ENCODE assay signal across 10 cellular contexts in genomic region chr2:217064234-217065103, GRCh38.
DNase-seq lines count a peak whose midpoint lies in the region; ATAC-seq and TF ChIP-seq lines count a peak whose summit lies in the region.
"Had no signal": no experiment of that assay in that cellular context is flagged by ENCODE, and none has a peak within 500 bp of the region (broad histone marks: within the 10 kb centered on the region; RNA-seq: fewer than 3 reads in every experiment).

No MANE protein-coding gene starts in this region.

- intact Hi-C loops in Calu3 (cut with micrococcal nuclease; ENCODE audit: unreplicated experiment) = no loop called here

- H3K79me2 ChIP-seq in H9 (ENCODE audit: insufficient read depth, low read length) = no peaks in the 10 kb centered on the region

- no peak overlapping the region for H2BK20ac ChIP-seq in H9 (ENCODE audit: low read depth, low read length, poor library complexity, severe bottlenecking)

- H3K36me3 Mint-ChIP-seq in H9 (ENCODE audit: insufficient read depth in 1 of 3, low read depth in 3 of 3) (no peaks in the 10 kb centered on the region), Calu3 (ENCODE audit: insufficient read depth, unreplicated experiment) (no peaks in the 10 kb centered on the region)

- no peak overlapping the region for H2BK5ac ChIP-seq in H9 (ENCODE audit: insufficient read length, low read length)

- H3K23ac ChIP-seq in H9 (ENCODE audit: insufficient read length, low read depth, low read length) = no peak overlapping the region

- no peaks in the 10 kb centered on the region for H3K23me2 ChIP-seq in H9 (ENCODE audit: insufficient read length, low read depth, low read length, poor library complexity, severe bottlenecking)

- no peak overlapping the region for H3T11ph ChIP-seq in H9 (ENCODE audit: low read length)

- H2BK120ac ChIP-seq in H9 (ENCODE audit: low read depth, low read length, poor library complexity, severe bottlenecking) = peak overlapping the region; percentile 29

- H3K14ac ChIP-seq in H9 (ENCODE audit: insufficient read depth, low read length) = peak overlapping the region; percentile 61; the same call in 1 of the 2 replicates

- H3K9me3 ChIP-seq in H9 (ENCODE audit: control insufficient read depth, low read depth, low read length) (no peaks in the 10 kb centered on the region), skeletal muscle satellite cell (replicated peaks; ENCODE audit: low read length) (peaks cover 5% of the 10 kb centered on the region)
- H3K9me3 ChIP-seq: tibial nerve had no signal

- H3K4me2 ChIP-seq in H9 (ENCODE audit: insufficient read depth, insufficient read length, low read length) (peak overlapping the region; percentile 14), skeletal muscle satellite cell (ENCODE audit: low read length) (peak overlapping the region; percentile 71)

- H3K56ac ChIP-seq in H9 (ENCODE audit: insufficient read length, low read depth, low read length) = no peak overlapping the region

- in situ Hi-C loops in astrocyte of the spinal cord (cut with HindIII; ENCODE audit: low sequenced_read_pairs) = no loop called here

- no peaks in the 10 kb centered on the region for H4K20me1 ChIP-seq in H9 (ENCODE audit: control insufficient read depth, insufficient read depth, insufficient read length)

- peak; percentile 52 for DNase-seq in H9
- peak; percentile 93 for DNase-seq in astrocyte of the spinal cord (ENCODE audit: low read depth, low spot score)
- DNase-seq in iPS-NIHi11 (ENCODE audit: low spot score) = peak; percentile 11
- DNase-seq in SHP77 treated with DMSO at 0.1 percent for 48 hours (lab: John Stamatoyannopoulos, UW) = no peak
- DNase-seq in Calu3 = no peak
- DNase-seq: activated CD4-positive, alpha-beta memory T cell treated with anti-CD3 and anti-CD28 coated beads, Interleukin-2, amount 10 ng/mL, durations not matched to agents 7 days and 5 days had no signal

- H3K4me3 Mint-ChIP-seq in H9 (no peak overlapping the region), Calu3 (ENCODE audit: low read depth, unreplicated experiment) (no peak overlapping the region)
- H3K4me3 Mint-ChIP-seq: activated CD4-positive, alpha-beta memory T cell treated with anti-CD3 and anti-CD28 coated beads, Interleukin-2, amount 10 ng/mL, durations not matched to agents 7 days and 5 days had no signal

- no peak overlapping the region for H4K91ac ChIP-seq in H9 (ENCODE audit: insufficient read length, low read depth, low read length)

- H2BK15ac ChIP-seq in H9 (ENCODE audit: low read depth, low read length) = no peak overlapping the region

- H3K9me3 Mint-ChIP-seq in H9 (peaks cover 3 to 5% of the 10 kb centered on the region in 2 experiments; a peak in 3 of 5 replicates), Calu3 (ENCODE audit: low read depth, unreplicated experiment) (peaks cover 8% of the 10 kb centered on the region)

- BruUV-seq in Calu3 (replicated peaks; lab: Mats Ljungman, UMichigan) = no TSS peak

- H3K4me3 ChIP-seq in astrocyte of the spinal cord (ENCODE audit: low read depth, low read length) (peak overlapping the region; percentile 23), skeletal muscle satellite cell (ENCODE audit: low read length) (peak overlapping the region; percentile 49)

- no peak overlapping the region for H4K5ac ChIP-seq in H9 (ENCODE audit: insufficient read length, low read depth, low read length)

- TF ChIP-seq CTCF in H9 (conservative IDR thresholded peaks at IDR 0.05) (no peak), astrocyte of the spinal cord (IDR thresholded peaks at IDR 0.05; ENCODE audit: low read depth, low read length) (no peak), Calu3 (IDR thresholded peaks at IDR 0.05; ENCODE audit: unreplicated experiment) (no peak)

- no peaks in the 10 kb centered on the region for H3K79me1 ChIP-seq in H9 (ENCODE audit: insufficient read depth, low read depth, low read length, poor library complexity, severe bottlenecking)

- WGBS in H9 (ENCODE audit: extremely low coverage, insufficient read length, low lambda C conversion rate) = no CpG with 5 or more reads among the region's 17 CpGs

- H3K4me1 Mint-ChIP-seq in H9 (peaks cover 12 to 13% of the 10 kb centered on the region in 2 experiments), Calu3 (ENCODE audit: low read depth, unreplicated experiment) (peaks cover 12% of the 10 kb centered on the region)
- H3K4me1 Mint-ChIP-seq: activated CD4-positive, alpha-beta memory T cell treated with anti-CD3 and anti-CD28 coated beads, Interleukin-2, amount 10 ng/mL, durations not matched to agents 7 days and 5 days had no signal

- H3K4ac ChIP-seq in H9 (ENCODE audit: low read depth, low read length) = no peak overlapping the region; the same call in 1 of the 2 replicates

- peaks cover 3% of the 10 kb centered on the region; the same call in 1 of the 2 replicates for H3K4me1 ChIP-seq in H9 (ENCODE audit: insufficient read depth, low read length)
- H3K4me1 ChIP-seq in skeletal muscle satellite cell (ENCODE audit: control insufficient read depth, insufficient read depth, low read length) = peaks cover 32% of the 10 kb centered on the region

- no peaks in the 10 kb centered on the region for H3K27me3 Mint-ChIP-seq in H9 (ENCODE audit: low read depth)
- no peaks in the 10 kb centered on the region for H3K27me3 Mint-ChIP-seq in Calu3 (ENCODE audit: unreplicated experiment)
- H3K27me3 Mint-ChIP-seq: activated CD4-positive, alpha-beta memory T cell treated with anti-CD3 and anti-CD28 coated beads, Interleukin-2, amount 10 ng/mL, durations not matched to agents 7 days and 5 days had no signal

- H2AFZ ChIP-seq in H9 (ENCODE audit: low read length) = no peak overlapping the region

- ATAC-seq in GM21717 (IDR thresholded peaks at IDR 0.05; ENCODE audit: unreplicated experiment) (no peak), GM21447 (IDR thresholded peaks at IDR 0.05; ENCODE audit: unreplicated experiment) (no peak)

- H3K27ac Mint-ChIP-seq in H9 (peak overlapping the region in 1 of 3 experiments; percentile 62; a peak in 1 of 7 replicates), Calu3 (ENCODE audit: unreplicated experiment) (no peak overlapping the region)
- H3K27ac Mint-ChIP-seq: activated CD4-positive, alpha-beta memory T cell treated with anti-CD3 and anti-CD28 coated beads, Interleukin-2, amount 10 ng/mL, durations not matched to agents 7 days and 5 days had no signal

- H3K18ac ChIP-seq in H9 (ENCODE audit: insufficient read length, low read depth, low read length) = no peak overlapping the region

- H3K36me3 ChIP-seq in skeletal muscle satellite cell (ENCODE audit: insufficient read depth, low read length) = no peaks in the 10 kb centered on the region
- H3K36me3 ChIP-seq: tibial nerve had no signal

- CTCF ChIA-PET in Calu3 (lab: Charles Lee) = interaction anchor here (0.5 to 0.7 kb wide), 4 partner anchors 9 to 518 kb away, joined by 3 to 4 read pairs (median 3); no protein-coding TSS in a partner anchor

- H2AK5ac ChIP-seq in H9 (ENCODE audit: insufficient read length, low read length) = no peak overlapping the region

- H2BK12ac ChIP-seq in H9 (ENCODE audit: insufficient read length, low read depth, low read length) = no peak overlapping the region

- no peak overlapping the region for H4K8ac ChIP-seq in H9 (replicated peaks; ENCODE audit: insufficient read length, low read depth, low read length)

- no peak overlapping the region for H3K27ac ChIP-seq in H9 (ENCODE audit: insufficient read length, low read depth, low read length)

- H3K9ac ChIP-seq in H9 (ENCODE audit: extremely low read depth, insufficient read length, low read length) (no peak overlapping the region), skeletal muscle satellite cell (ENCODE audit: low read depth, low read length) (peak overlapping the region; percentile 79)

- H3K27me3 ChIP-seq in H9 (ENCODE audit: insufficient read depth, low read length) (no peaks in the 10 kb centered on the region), skeletal muscle satellite cell (ENCODE audit: control insufficient read depth, insufficient read depth, low read length) (no peaks in the 10 kb centered on the region)
- H3K27me3 ChIP-seq: tibial nerve had no signal

Comparison
In these comparisons a context has a peak if more than half of its experiments do, and no peak if none do; other contexts are left out.
1. DNase-seq: peak in H9 (single experiment), astrocyte of the spinal cord (single experiment) and iPS-NIHi11 (single experiment); none in SHP77 treated with DMSO at 0.1 percent for 48 hours (single experiment) and Calu3 (single experiment).